In the genomic region with DNA sequence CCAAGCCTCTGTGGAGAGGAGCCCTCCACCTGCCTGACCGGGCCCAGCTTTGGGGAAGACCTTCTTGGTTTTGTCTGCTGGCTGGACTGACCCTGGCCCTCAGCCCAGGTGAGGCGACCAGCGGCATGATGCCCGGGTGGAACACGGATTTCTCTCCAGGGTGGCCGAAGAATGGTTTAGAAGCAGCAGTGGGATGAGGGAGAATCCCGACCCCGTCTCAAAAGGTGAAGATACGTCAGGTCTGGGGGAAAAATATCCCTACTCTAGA, we compare ENCODE assay signal across 8 cellular contexts. TPM values are rescaled to one million over a fixed set of nuclear protein-coding genes. Genes with fewer than 3 reads are reported as not detected.
DNase-seq lines count a peak whose midpoint lies in the region; ATAC-seq, FAIRE-seq and TF ChIP-seq lines count a peak whose summit lies in the region.

No MANE protein-coding gene starts in this region.

- no peak for TF ChIP-seq RAD21 in GM12878 (IDR thresholded peaks at IDR 0.05; ENCODE audit: insufficient read depth, low read depth, low read length)

- TF ChIP-seq CTCF in heart left ventricle (IDR thresholded peaks at IDR 0.05) (no peak), GM12878 (IDR thresholded peaks at IDR 0.05 in 2 of 3, conservative IDR thresholded peaks at IDR 0.05 in 1 of 3; ENCODE audit: control insufficient read depth in 2 of 3, extremely low read depth in 1 of 3, insufficient read depth in 1 of 3, low read depth in 3 of 3, low read length in 3 of 3) (no peak)

- H3K4me3 ChIP-seq in heart left ventricle (peak overlapping the region; percentile 64 to 93 (median 80)), GM12878 (peak overlapping the region; percentile 88), aorta (ENCODE audit: low read length in 2 of 2) (peak overlapping the region; percentile 30 to 35)

- WGBS in heart left ventricle, 4 donors: 17 to 25% (median 19%) methylated on average over 8 to 9 of the region's 9 CpGs
- WGBS in GM12878 (ENCODE audit: insufficient coverage, insufficient replicate concordance, low lambda C conversion rate, missing lambda C conversion rate): 0% methylated on average over 9 of the region's 9 CpGs
- 6 to 7% methylated on average over 9 of the region's 9 CpGs for WGBS in aorta, 2 donors

- H3K27me3 Mint-ChIP-seq in memory B cell: no peaks in the 10 kb centered on the region

- H3K9me3 ChIP-seq in heart left ventricle: peaks cover 0 to 3% (median 0%) of the 10 kb centered on the region in 12 donors
- H3K9me3 ChIP-seq in GM12878 (replicated peaks; ENCODE audit: control insufficient read depth, insufficient read depth, low read length): no peaks in the 10 kb centered on the region
- no peaks in the 10 kb centered on the region for H3K9me3 ChIP-seq in aorta (ENCODE audit: control insufficient read depth, low read length)

- peak overlapping the region; percentile 94 for H3K4me3 Mint-ChIP-seq in memory B cell

- peak overlapping the region; percentile 83; the same call in 1 of the 2 replicates for H2AFZ ChIP-seq in GM12878 (ENCODE audit: control insufficient read depth, low read depth, low read length)

- peak overlapping the region; percentile 90 to 98 (median 96) for H3K27ac ChIP-seq in heart left ventricle
- peak overlapping the region; percentile 74 for H3K27ac ChIP-seq in GM12878 (ENCODE audit: control insufficient read depth, insufficient read depth)
- H3K27ac ChIP-seq in aorta (ENCODE audit: low read depth in 1 of 2, low read length in 2 of 2): peak overlapping the region in 1 of 2 donors; percentile 38

- H4K20me1 ChIP-seq in GM12878 (ENCODE audit: control insufficient read depth, insufficient read depth): no peaks in the 10 kb centered on the region

- peaks cover 0 to 4% (median 0%) of the 10 kb centered on the region in 9 donors for H3K36me3 ChIP-seq in heart left ventricle
- no peaks in the 10 kb centered on the region for H3K36me3 ChIP-seq in GM12878 (ENCODE audit: control insufficient read depth in 2 of 2, insufficient read depth in 2 of 2, low read length in 1 of 2)
- no peaks in the 10 kb centered on the region for H3K36me3 ChIP-seq in aorta (ENCODE audit: control insufficient read depth in 1 of 2, insufficient read depth in 2 of 2, low read length in 1 of 2)

- H3K36me3 Mint-ChIP-seq in memory B cell: no peaks in the 10 kb centered on the region

- FAIRE-seq in GM12878 (lab: Jason Lieb, UNC): no peak

- CTCF ChIA-PET in GM12878 (lab: Yijun Ruan, JAX): interaction anchor here (0.9 kb wide), 1 partner anchor 67 kb away, joined by 3 read pairs; no protein-coding TSS in a partner anchor

- RAD21 ChIA-PET in GM12878 (lab: Charles Lee; ENCODE audit: unreplicated experiment): no interaction called here

- no peaks in the 10 kb centered on the region for H3K9me3 Mint-ChIP-seq in memory B cell

- BruUV-seq in GM12878 (replicated peaks; lab: Mats Ljungman, UMichigan): no TSS peak

- peaks cover 8% of the 10 kb centered on the region for H3K79me2 ChIP-seq in GM12878 (ENCODE audit: control insufficient read depth, insufficient read depth, low read length)

- SMC1A ChIA-PET in GM12878 (lab: Charles Lee; ENCODE audit: uncharacterized antibody, unreplicated experiment): interaction anchor here (0.8 kb wide), 1 partner anchor 16 kb away, joined by 3 read pairs; the partner anchor contains the start of gene ZBTB42

- H3K4me1 Mint-ChIP-seq in memory B cell: peaks cover 19% of the 10 kb centered on the region

- intact Hi-C loops in heart left ventricle (cut with DNase I) (no loop called here), left cardiac atrium (cut with DNase I) (no loop called here), GM12878 (cut with micrococcal nuclease; ENCODE audit: unreplicated experiment) (no loop called here), aorta (cut with DNase I) (no loop called here)

- in situ Hi-C loops in GM12878 (cut with MboI): no loop called here

- DNase-seq in heart left ventricle (peak in 1 of 5 donors; percentile 17), left cardiac atrium (no peak), GM12878 (ENCODE audit: low read depth, low spot score) (no peak), memory B cell (ENCODE audit: low spot score in 2 of 2) (no peak), aorta (no peak), NCI-H82 treated with DMSO at 0.1 percent for 48 hours (lab: John Stamatoyannopoulos, UW; ENCODE audit: unreplicated experiment) (no peak), HuH-7 (ENCODE audit: low spot score) (no peak)

- no peaks in the 10 kb centered on the region for H3K27me3 ChIP-seq in heart left ventricle
- H3K27me3 ChIP-seq in GM12878 (replicated peaks in 1 of 2; ENCODE audit: control insufficient read depth in 2 of 2, insufficient read depth in 2 of 2, low read length in 1 of 2): no peaks in the 10 kb centered on the region
- H3K27me3 ChIP-seq in aorta (ENCODE audit: control insufficient read depth in 1 of 2, insufficient read depth in 2 of 2, low read length in 1 of 2): no peaks in the 10 kb centered on the region

- ATAC-seq in heart left ventricle (no peak), left cardiac atrium (no peak), GM12878 (peak; percentile 11; the same call in 1 of the 3 replicates), memory B cell (ENCODE audit: low read depth) (no peak), aorta (ENCODE audit: low FRiP score) (no peak), GM21526 (IDR thresholded peaks at IDR 0.05; ENCODE audit: low FRiP score, unreplicated experiment) (no peak)

- H3K4me2 ChIP-seq in GM12878 (ENCODE audit: control insufficient read depth, insufficient read depth): peak overlapping the region; percentile 99

- peak overlapping the region; percentile 95 for H3K27ac Mint-ChIP-seq in memory B cell

- H3K4me1 ChIP-seq in heart left ventricle (peaks cover 0 to 40% (median 23%) of the 10 kb centered on the region in 12 donors), GM12878 (ENCODE audit: control insufficient read depth, insufficient read depth, low read length) (no peaks in the 10 kb centered on the region), aorta (ENCODE audit: control insufficient read depth in 1 of 2, insufficient read depth in 2 of 2, low read length in 2 of 2) (no peaks in the 10 kb centered on the region)

- no peak for TF ChIP-seq EP300 in GM12878 (IDR thresholded peaks at IDR 0.05; ENCODE audit: borderline replicate concordance in 1 of 2, control insufficient read depth in 1 of 2, low read depth in 2 of 2, low read length in 2 of 2)

- peak overlapping the region; percentile 94 for H3K9ac ChIP-seq in GM12878 (ENCODE audit: control insufficient read depth, insufficient read depth, low read length)

- TF ChIP-seq POLR2A in heart left ventricle (IDR thresholded peaks at IDR 0.05): no peak
- no peak for TF ChIP-seq POLR2A in GM12878 (IDR thresholded peaks at IDR 0.05; ENCODE audit: low read depth, low read length)

- POLR2A ChIA-PET in GM12878 (lab: Charles Lee): no interaction called here

RNA-seq across cellular contexts. Expression of gene ZBTB42, which starts 15.7 kb away (rescaled TPM):
- total RNA-seq in heart left ventricle (10 to 100 TPM in 3 of 9 donors, 1 to 10 TPM in 6; 4.9 to 12.9 (median 7.4) TPM), left cardiac atrium (1 to 10 TPM; 5.2 to 8.1 TPM), GM12878 (2014; rRNA removed) (0.33 and 0.68 TPM in 2 replicates), GM12878 (2014; rRNA removed; fragmentation: Illumina TruSeq; extraction: Trizol) (0.46 and 0.54 TPM in 2 replicates), GM12878 (2021) (1.2 and 1.3 TPM in 2 replicates), aorta (1 to 10 TPM; 4.4 to 4.7 TPM)
- polyA plus RNA-seq in heart left ventricle (10 to 100 TPM in 1 of 2 donors, 1 to 10 TPM in 1; 4.2 to 12.3 TPM), GM12878 (2011; rRNA removed) (0.10 and 0.22 TPM in 2 replicates), GM12878 (2014; fragmentation: Illumina TruSeq; extraction: Trizol) (0.13 TPM in 1 of 2 replicates, not detected in the other), GM12878 (2014; fragmentation: Nextera tagmentation; extraction: Ambion mirVana) (under 1 TPM in 1 of 2 experiments, not detected in 1; 0.05 TPM), GM12878 (2014; rRNA removed) (0.51 and 0.94 TPM in 2 replicates), GM12878 (2016; fragmentation: Nextera tagmentation; extraction: Ambion mirVana) (under 1 TPM in 1 of 2 experiments, not detected in 1; 0.23 TPM), aorta (1 to 10 TPM; 1.6 to 1.9 TPM)
- total RNA-seq in GM12878 (2013; cell fraction: nucleolus; rRNA removed): 1.8 and 3.7 TPM in 2 replicates
- 0.07 TPM for polyA plus RNA-seq in GM12878 (2011; ENCODE audit: low read depth)
- polyA plus RNA-seq in GM12878 (2011; cell fraction: cytosol; rRNA removed): 0.36 and 0.38 TPM in 2 replicates
- polyA plus RNA-seq in GM12878 (2011; cell fraction: nucleus; rRNA removed): 0.61 and 0.97 TPM in 2 replicates
- polyA plus RNA-seq in GM12878 (2012): 0.27 and 0.28 TPM in 2 replicates
- 0.44 and 1.7 TPM in 2 replicates for polyA minus RNA-seq in GM12878 (2011; rRNA and poly(A)+ RNA removed)
- polyA minus RNA-seq in GM12878 (2011; cell fraction: cytosol; rRNA and poly(A)+ RNA removed): 0.53 TPM in 1 of 2 replicates, not detected in the other
- polyA minus RNA-seq in GM12878 (2011; cell fraction: nucleus; rRNA and poly(A)+ RNA removed): 2.9 and 3.4 TPM in 2 replicates

RNA-seq across cellular contexts. Expression of gene AKT1, which starts 21.1 kb away (rescaled TPM):
- 100 to 1,000 TPM; 115 to 173 (median 143) TPM for total RNA-seq in heart left ventricle
- 100 to 1,000 TPM; 108 to 129 TPM for polyA plus RNA-seq in heart left ventricle
- 100 to 1,000 TPM; 113 to 127 TPM for total RNA-seq in left cardiac atrium
- 49.2 and 56.5 TPM in 2 replicates for total RNA-seq in GM12878 (2013; cell fraction: nucleolus; rRNA removed)
- total RNA-seq in GM12878 (2014; rRNA removed): 70.8 and 83.6 TPM in 2 replicates
- 55.9 and 62.4 TPM in 2 replicates for total RNA-seq in GM12878 (2014; rRNA removed; fragmentation: Illumina TruSeq; extraction: Trizol)
- 102 and 110 TPM in 2 replicates for total RNA-seq in GM12878 (2021)
- polyA plus RNA-seq in GM12878 (2011; ENCODE audit: low read depth): 19.1 TPM
- polyA plus RNA-seq in GM12878 (2011; rRNA removed): 44.8 and 70.3 TPM in 2 replicates
- polyA plus RNA-seq in GM12878 (2011; cell fraction: cytosol; rRNA removed): 99.2 and 131 TPM in 2 replicates
- polyA plus RNA-seq in GM12878 (2011; cell fraction: nucleus; rRNA removed): 234 and 307 TPM in 2 replicates
- polyA plus RNA-seq in GM12878 (2012): 50.8 and 57.6 TPM in 2 replicates
- polyA plus RNA-seq in GM12878 (2014; fragmentation: Illumina TruSeq; extraction: Trizol): 19.3 and 55.4 TPM in 2 replicates
- 1 to 10 TPM in 1 of 2 experiments, under 1 TPM in 1; 0.63 to 1.4 TPM for polyA plus RNA-seq in GM12878 (2014; fragmentation: Nextera tagmentation; extraction: Ambion mirVana)
- 92.3 and 101 TPM in 2 replicates for polyA plus RNA-seq in GM12878 (2014; rRNA removed)
- polyA plus RNA-seq in GM12878 (2016; fragmentation: Nextera tagmentation; extraction: Ambion mirVana): 1 to 10 TPM; 9.0 to 9.2 TPM
- 64.3 and 96.2 TPM in 2 replicates for polyA minus RNA-seq in GM12878 (2011; rRNA and poly(A)+ RNA removed)
- 42.0 and 48.6 TPM in 2 replicates for polyA minus RNA-seq in GM12878 (2011; cell fraction: cytosol; rRNA and poly(A)+ RNA removed)
- 23.0 and 34.0 TPM in 2 replicates for polyA minus RNA-seq in GM12878 (2011; cell fraction: nucleus; rRNA and poly(A)+ RNA removed)
- 100 to 1,000 TPM; 124 to 154 TPM for total RNA-seq in aorta
- 100 to 1,000 TPM in 1 of 2 donors, 10 to 100 TPM in 1; 93.2 to 118 TPM for polyA plus RNA-seq in aorta

RNA-seq across cellular contexts. Expression of gene CEP170B, which starts 48.5 kb away (rescaled TPM):
- 10 to 100 TPM in 8 of 9 donors, 1 to 10 TPM in 1; 9.1 to 21.9 (median 12.5) TPM for total RNA-seq in heart left ventricle
- 10 to 100 TPM in 1 of 2 donors, 1 to 10 TPM in 1; 7.5 to 17.9 TPM for polyA plus RNA-seq in heart left ventricle
- 10 to 100 TPM; 12.4 to 17.2 TPM for total RNA-seq in left cardiac atrium
- 0.24 and 0.48 TPM in 2 replicates for total RNA-seq in GM12878 (2013; cell fraction: nucleolus; rRNA removed)
- total RNA-seq in GM12878 (2014; rRNA removed): 0.06 and 0.16 TPM in 2 replicates
- total RNA-seq in GM12878 (2014; rRNA removed; fragmentation: Illumina TruSeq; extraction: Trizol): 0.04 and 0.05 TPM in 2 replicates
- total RNA-seq in GM12878 (2021): 0.44 and 0.51 TPM in 2 replicates
- 0.03 TPM for polyA plus RNA-seq in GM12878 (2011; ENCODE audit: low read depth)
- 0.03 TPM in 1 of 2 replicates, not detected in the other for polyA plus RNA-seq in GM12878 (2011; rRNA removed)
- 0.03 and 0.04 TPM in 2 replicates for polyA plus RNA-seq in GM12878 (2011; cell fraction: cytosol; rRNA removed)
- 0.10 and 0.16 TPM in 2 replicates for polyA plus RNA-seq in GM12878 (2011; cell fraction: nucleus; rRNA removed)
- polyA plus RNA-seq in GM12878 (2012): 0.12 and 0.14 TPM in 2 replicates
- polyA plus RNA-seq in GM12878 (2014; fragmentation: Illumina TruSeq; extraction: Trizol): 0.01 TPM in 1 of 2 replicates, not detected in the other
- not detected for polyA plus RNA-seq in GM12878 (2014; fragmentation: Nextera tagmentation; extraction: Ambion mirVana)
- polyA plus RNA-seq in GM12878 (2014; rRNA removed): 0.12 and 0.24 TPM in 2 replicates
- not detected for polyA plus RNA-seq in GM12878 (2016; fragmentation: Nextera tagmentation; extraction: Ambion mirVana)
- not detected in 2 replicates for polyA minus RNA-seq in GM12878 (2011; rRNA and poly(A)+ RNA removed)
- 0.31 and 0.40 TPM in 2 replicates for polyA minus RNA-seq in GM12878 (2011; cell fraction: cytosol; rRNA and poly(A)+ RNA removed)
- under 0.01 and 0.29 TPM in 2 replicates for polyA minus RNA-seq in GM12878 (2011; cell fraction: nucleus; rRNA and poly(A)+ RNA removed)
- 10 to 100 TPM; 30.0 to 36.2 TPM for total RNA-seq in aorta
- 10 to 100 TPM in 1 of 2 donors, 1 to 10 TPM in 1; 6.4 to 16.2 TPM for polyA plus RNA-seq in aorta

Comparison
In these comparisons a context has a peak if more than half of its experiments do, and no peak if none do; other contexts are left out.
1. H3K4me3 ChIP-seq: peak in every context shown above with its lines; median percentile 88 in GM12878; 80 in heart left ventricle; 32 in aorta.
2. RNA of gene CEP170B, which starts 48.5 kb away (total RNA-seq): 30.0 to 36.2 TPM in aorta, 12.4 to 17.2 TPM in left cardiac atrium and 9.1 to 21.9 TPM in heart left ventricle; 0.04 to 0.51 TPM in GM12878; every median in the first group is over 4 times any median in the second.